Comparison of ENCODE assay signal across 9 cellular contexts in the genomic region with DNA sequence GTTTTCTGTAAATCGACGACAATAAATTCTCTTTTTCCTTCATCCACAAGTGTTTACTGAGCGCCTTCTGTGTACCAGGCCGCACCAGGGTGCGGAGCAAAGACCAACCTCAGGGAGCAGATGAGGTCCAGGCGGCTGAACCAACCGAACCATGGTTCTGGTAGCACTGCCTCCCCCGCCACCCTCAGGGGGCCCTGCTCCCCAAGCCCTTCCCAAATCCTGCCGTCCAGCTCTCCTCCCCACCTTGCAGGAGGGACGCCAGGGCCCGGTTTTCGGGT. TPM values are rescaled to one million over a fixed set of nuclear protein-coding genes. Genes with fewer than 3 reads are reported as not detected.
DNase-seq lines count a peak whose midpoint lies in the region; TF ChIP-seq lines count a peak whose summit lies in the region.
"Had no signal": no experiment of that assay in that cellular context is flagged by ENCODE, and none has a peak within 500 bp of the region (broad histone marks: within the 10 kb centered on the region; RNA-seq: fewer than 3 reads in every experiment).

No MANE protein-coding gene starts in this region.

- no peaks in the 10 kb centered on the region for H3K9me2 ChIP-seq in hepatocyte (replicated peaks; ENCODE audit: insufficient read depth)

- no peak overlapping the region for H4K5ac ChIP-seq in H9 (ENCODE audit: insufficient read length, low read depth, low read length)

- no peak overlapping the region for H3K14ac ChIP-seq in H9 (ENCODE audit: insufficient read depth, low read length)

- H3K9me3 ChIP-seq in H9 (ENCODE audit: control insufficient read depth, low read depth, low read length) (no peaks in the 10 kb centered on the region), hepatocyte (ENCODE audit: low read depth) (no peaks in the 10 kb centered on the region), skeletal muscle tissue (ENCODE audit: control insufficient read depth in 3 of 3, low read length in 3 of 3) (no peaks in the 10 kb centered on the region)
- H3K9me3 ChIP-seq: SJCRH30 had no signal

- no peak overlapping the region for H3K56ac ChIP-seq in H9 (ENCODE audit: insufficient read length, low read depth, low read length)

- H3K79me1 ChIP-seq in H9 (ENCODE audit: insufficient read depth, low read depth, low read length, poor library complexity, severe bottlenecking), result no peaks in the 10 kb centered on the region

- no peak overlapping the region for H3K4ac ChIP-seq in H9 (ENCODE audit: low read depth, low read length)

- H4K91ac ChIP-seq in H9 (ENCODE audit: insufficient read length, low read depth, low read length), result no peak overlapping the region

- POLR2A ChIA-PET in activated CD4-positive, alpha-beta memory T cell treated with anti-CD3 and anti-CD28 coated beads for 36 hours (lab: Charles Lee), result no interaction called here

- DNase-seq in H9 (no peak), hepatocyte (ENCODE audit: low spot score) (no peak), D341Med (ENCODE audit: low spot score) (no peak), NCI-H510A (lab: John Stamatoyannopoulos, UW) (no peak), GDM1 (lab: John Stamatoyannopoulos, UW) (no peak)
- DNase-seq in activated CD4-positive, alpha-beta memory T cell treated with anti-CD3 and anti-CD28 coated beads for 36 hours, result no peak
- DNase-seq in stimulated activated CD4-positive, alpha-beta T cell treated with anti-CD3 and anti-CD28 coated beads, Interleukin-2, amount 100 ng/mL, for 24 hours, result no peak

- CTCF ChIA-PET in activated CD4-positive, alpha-beta memory T cell treated with anti-CD3 and anti-CD28 coated beads for 36 hours (lab: Charles Lee), result no interaction called here

- no peak overlapping the region for H4K8ac ChIP-seq in H9 (replicated peaks; ENCODE audit: insufficient read length, low read depth, low read length)

- H4K20me1 ChIP-seq in H9 (ENCODE audit: control insufficient read depth, insufficient read depth, insufficient read length) (no peaks in the 10 kb centered on the region), hepatocyte (ENCODE audit: insufficient read depth, poor library complexity, severe bottlenecking) (no peaks in the 10 kb centered on the region)

- intact Hi-C loops in activated CD4-positive, alpha-beta memory T cell treated with anti-CD3 and anti-CD28 coated beads for 36 hours (cut with micrococcal nuclease), result loop anchor here (10.0 kb wide), 1 partner anchor 486 kb away; a partner anchor contains a TSS

- no peak overlapping the region; a peak in 1 of 7 replicates for H3K27ac Mint-ChIP-seq in H9
- no peak overlapping the region for H3K27ac Mint-ChIP-seq in activated CD4-positive, alpha-beta memory T cell treated with anti-CD3 and anti-CD28 coated beads for 36 hours

- H3K36me3 Mint-ChIP-seq in H9 (ENCODE audit: insufficient read depth in 1 of 3, low read depth in 3 of 3), result peaks cover 0 to 4% (median 2%) of the 10 kb centered on the region in 3 experiments; a peak in 3 of 7 replicates
- peaks cover 5% of the 10 kb centered on the region for H3K36me3 Mint-ChIP-seq in activated CD4-positive, alpha-beta memory T cell treated with anti-CD3 and anti-CD28 coated beads for 36 hours

- H2AFZ ChIP-seq in H9 (ENCODE audit: low read length) (no peak overlapping the region), hepatocyte (peak overlapping the region; percentile 27)

- no peak overlapping the region for H3T11ph ChIP-seq in H9 (ENCODE audit: low read length)

- no peak overlapping the region for H2BK12ac ChIP-seq in H9 (ENCODE audit: insufficient read length, low read depth, low read length)

- H3K4me1 Mint-ChIP-seq in H9, result peaks cover 11 to 13% of the 10 kb centered on the region in 2 experiments
- H3K4me1 Mint-ChIP-seq in activated CD4-positive, alpha-beta memory T cell treated with anti-CD3 and anti-CD28 coated beads for 36 hours (ENCODE audit: low read depth), result peaks cover 21% of the 10 kb centered on the region

- H3K23me2 ChIP-seq in H9 (ENCODE audit: insufficient read length, low read depth, low read length, poor library complexity, severe bottlenecking), result peaks cover 13% of the 10 kb centered on the region

- H3K27me3 ChIP-seq in H9 (ENCODE audit: insufficient read depth, low read length) (no peaks in the 10 kb centered on the region; the same call in 1 of the 2 replicates), hepatocyte (peaks cover 8% of the 10 kb centered on the region), skeletal muscle tissue (ENCODE audit: control insufficient read depth in 3 of 3, insufficient read depth in 3 of 3, low read length in 3 of 3) (peaks cover 21 to 31% (median 28%) of the 10 kb centered on the region in 3 donors)
- H3K27me3 ChIP-seq: SJCRH30 had no signal

- no peak overlapping the region for H2BK120ac ChIP-seq in H9 (ENCODE audit: low read depth, low read length, poor library complexity, severe bottlenecking)

- peak overlapping the region; percentile 82 to 94 for H3K4me3 Mint-ChIP-seq in H9
- peak overlapping the region; percentile 82 for H3K4me3 Mint-ChIP-seq in activated CD4-positive, alpha-beta memory T cell treated with anti-CD3 and anti-CD28 coated beads for 36 hours

- H3K36me3 ChIP-seq in hepatocyte (replicated peaks; ENCODE audit: insufficient read depth, low read depth), result no peaks in the 10 kb centered on the region
- no peaks in the 10 kb centered on the region for H3K36me3 ChIP-seq in skeletal muscle tissue (ENCODE audit: control insufficient read depth in 3 of 3, insufficient read depth in 3 of 3, low read length in 3 of 3)

- H3K4me1 ChIP-seq in H9 (ENCODE audit: insufficient read depth, low read length), result no peaks in the 10 kb centered on the region; the same call in 1 of the 2 replicates
- H3K4me1 ChIP-seq in hepatocyte (ENCODE audit: insufficient read depth), result peaks cover 14% of the 10 kb centered on the region
- peaks cover 11 to 17% (median 16%) of the 10 kb centered on the region in 3 donors for H3K4me1 ChIP-seq in skeletal muscle tissue (ENCODE audit: control insufficient read depth in 3 of 3, insufficient read depth in 3 of 3, low read length in 3 of 3)
- H3K4me1 ChIP-seq: SJCRH30 had no signal

- TF ChIP-seq CTCF in H9 (conservative IDR thresholded peaks at IDR 0.05) (no peak), hepatocyte (IDR thresholded peaks at IDR 0.05; ENCODE audit: poor library complexity) (no peak)

- no peak overlapping the region for H2BK15ac ChIP-seq in H9 (ENCODE audit: low read depth, low read length)

- no peak overlapping the region for H3K23ac ChIP-seq in H9 (ENCODE audit: insufficient read length, low read depth, low read length)

- H3K27me3 Mint-ChIP-seq in H9 (ENCODE audit: low read depth), result peaks cover 14% of the 10 kb centered on the region
- peaks cover 3% of the 10 kb centered on the region for H3K27me3 Mint-ChIP-seq in activated CD4-positive, alpha-beta memory T cell treated with anti-CD3 and anti-CD28 coated beads for 36 hours

- WGBS in H9 (ENCODE audit: extremely low coverage, insufficient read length, low lambda C conversion rate), result no CpG with 5 or more reads among the region's 12 CpGs
- 81% methylated on average over 12 of the region's 12 CpGs for WGBS in hepatocyte (ENCODE audit: low lambda C conversion rate, missing lambda C conversion rate)

- no peak overlapping the region for H2AK5ac ChIP-seq in H9 (ENCODE audit: insufficient read length, low read length)

- no peak overlapping the region for H2BK20ac ChIP-seq in H9 (ENCODE audit: low read depth, low read length, poor library complexity, severe bottlenecking)

- peaks cover 2% of the 10 kb centered on the region in 2 experiments; a peak in 3 of 5 replicates for H3K9me3 Mint-ChIP-seq in H9
- H3K9me3 Mint-ChIP-seq in activated CD4-positive, alpha-beta memory T cell treated with anti-CD3 and anti-CD28 coated beads for 36 hours, result no peaks in the 10 kb centered on the region

- H3K18ac ChIP-seq in H9 (ENCODE audit: insufficient read length, low read depth, low read length), result no peak overlapping the region

- H3K4me3 ChIP-seq in hepatocyte, result no peak overlapping the region
- H3K4me3 ChIP-seq in skeletal muscle tissue (ENCODE audit: low read length in 3 of 3), result peak overlapping the region; percentile 80 to 91 (median 84)

- no peak overlapping the region for H2BK5ac ChIP-seq in H9 (ENCODE audit: insufficient read length, low read length)

- H3K9ac ChIP-seq in H9 (ENCODE audit: extremely low read depth, insufficient read length, low read length) (no peak overlapping the region), skeletal muscle tissue (ENCODE audit: low read depth in 1 of 3, low read length in 3 of 3) (peak overlapping the region; percentile 70 to 83 (median 82))

- H3K79me2 ChIP-seq in H9 (ENCODE audit: insufficient read depth, low read length), result no peaks in the 10 kb centered on the region
- peaks cover 13% of the 10 kb centered on the region for H3K79me2 ChIP-seq in hepatocyte

- H3K4me2 ChIP-seq in H9 (ENCODE audit: insufficient read depth, insufficient read length, low read length), result peak overlapping the region; percentile 73
- H3K4me2 ChIP-seq in hepatocyte, result peak overlapping the region; percentile 81

- H3K27ac ChIP-seq in H9 (ENCODE audit: insufficient read length, low read depth, low read length) (no peak overlapping the region), hepatocyte (no peak overlapping the region), skeletal muscle tissue (ENCODE audit: low read depth, low read length) (no peak overlapping the region)
- H3K27ac ChIP-seq: SJCRH30 had no signal

RNA-seq across cellular contexts. Expression of a gene that starts 5.1 kb away (rescaled TPM):
- total RNA-seq in H9 (2021) (2.0 and 2.1 TPM in 2 replicates), hepatocyte (not detected in 2 replicates), skeletal muscle tissue (not detected)
- total RNA-seq in activated CD4-positive, alpha-beta memory T cell treated with anti-CD3 and anti-CD28 coated beads for 36 hours, result under 1 TPM; 0.21 to 0.31 TPM
- 0.47 TPM in 1 of 2 replicates, not detected in the other for polyA plus RNA-seq in hepatocyte

RNA-seq across cellular contexts. Expression of a gene that starts 7.9 kb away (rescaled TPM):
- total RNA-seq in H9 (2021), result 6.5 and 7.4 TPM in 2 replicates
- 10 to 100 TPM in 1 of 2 experiments, 1 to 10 TPM in 1; 8.3 to 10.7 TPM for total RNA-seq in activated CD4-positive, alpha-beta memory T cell treated with anti-CD3 and anti-CD28 coated beads for 36 hours
- 4.5 and 5.5 TPM in 2 replicates for total RNA-seq in hepatocyte
- 4.5 and 7.9 TPM in 2 replicates for polyA plus RNA-seq in hepatocyte
- total RNA-seq in skeletal muscle tissue, result 8.4 TPM

RNA-seq across cellular contexts. Expression of a gene that starts 13.5 kb away (rescaled TPM):
- 1,400 and 1,442 TPM in 2 replicates for total RNA-seq in H9 (2021)
- total RNA-seq in activated CD4-positive, alpha-beta memory T cell treated with anti-CD3 and anti-CD28 coated beads for 36 hours, result 1,000 to 10,000 TPM; 1,415 to 1,438 TPM
- 1,644 and 2,420 TPM in 2 replicates for total RNA-seq in hepatocyte
- polyA plus RNA-seq in hepatocyte, result 562 and 565 TPM in 2 replicates
- 3,737 TPM for total RNA-seq in skeletal muscle tissue

RNA-seq across cellular contexts. Expression of a gene that starts 19.7 kb away (rescaled TPM):
- total RNA-seq in H9 (2021) (3.4 and 3.8 TPM in 2 replicates), hepatocyte (5.0 and 5.9 TPM in 2 replicates), skeletal muscle tissue (0.52 TPM)
- total RNA-seq in activated CD4-positive, alpha-beta memory T cell treated with anti-CD3 and anti-CD28 coated beads for 36 hours, result 1 to 10 TPM; 2.1 to 2.4 TPM
- 5.4 and 9.7 TPM in 2 replicates for polyA plus RNA-seq in hepatocyte

RNA-seq across cellular contexts. Expression of a gene that starts 38.0 kb away (rescaled TPM):
- 2.4 TPM in 2 replicates for total RNA-seq in H9 (2021)
- total RNA-seq in activated CD4-positive, alpha-beta memory T cell treated with anti-CD3 and anti-CD28 coated beads for 36 hours, result under 1 TPM; 0.31 to 0.93 TPM
- 1.5 and 1.6 TPM in 2 replicates for total RNA-seq in hepatocyte
- 3.3 and 4.3 TPM in 2 replicates for polyA plus RNA-seq in hepatocyte
- total RNA-seq in skeletal muscle tissue, result 2.1 TPM
